ENCODE assay signal across 1 cellular context in genomic region chr7:1536105-1536767, GRCh38.
TF ChIP-seq lines count a peak whose summit lies in the region.

No MANE protein-coding gene starts in this region.

TF ChIP-seq in WTC11, 78 proteins besides CTCF, POLR2A, EP300 and RAD21 (continued from another document):
- TF ChIP-seq, protein P1, sequence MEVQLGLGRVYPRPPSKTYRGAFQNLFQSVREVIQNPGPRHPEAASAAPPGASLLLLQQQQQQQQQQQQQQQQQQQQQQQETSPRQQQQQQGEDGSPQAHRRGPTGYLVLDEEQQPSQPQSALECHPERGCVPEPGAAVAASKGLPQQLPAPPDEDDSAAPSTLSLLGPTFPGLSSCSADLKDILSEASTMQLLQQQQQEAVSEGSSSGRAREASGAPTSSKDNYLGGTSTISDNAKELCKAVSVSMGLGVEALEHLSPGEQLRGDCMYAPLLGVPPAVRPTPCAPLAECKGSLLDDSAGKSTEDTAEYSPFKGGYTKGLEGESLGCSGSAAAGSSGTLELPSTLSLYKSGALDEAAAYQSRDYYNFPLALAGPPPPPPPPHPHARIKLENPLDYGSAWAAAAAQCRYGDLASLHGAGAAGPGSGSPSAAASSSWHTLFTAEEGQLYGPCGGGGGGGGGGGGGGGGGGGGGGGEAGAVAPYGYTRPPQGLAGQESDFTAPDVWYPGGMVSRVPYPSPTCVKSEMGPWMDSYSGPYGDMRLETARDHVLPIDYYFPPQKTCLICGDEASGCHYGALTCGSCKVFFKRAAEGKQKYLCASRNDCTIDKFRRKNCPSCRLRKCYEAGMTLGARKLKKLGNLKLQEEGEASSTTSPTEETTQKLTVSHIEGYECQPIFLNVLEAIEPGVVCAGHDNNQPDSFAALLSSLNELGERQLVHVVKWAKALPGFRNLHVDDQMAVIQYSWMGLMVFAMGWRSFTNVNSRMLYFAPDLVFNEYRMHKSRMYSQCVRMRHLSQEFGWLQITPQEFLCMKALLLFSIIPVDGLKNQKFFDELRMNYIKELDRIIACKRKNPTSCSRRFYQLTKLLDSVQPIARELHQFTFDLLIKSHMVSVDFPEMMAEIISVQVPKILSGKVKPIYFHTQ (CRISPR knock-in tag; IDR thresholded peaks at IDR 0.05) = no peak
- no peak for TF ChIP-seq ATF6 (CRISPR knock-in tag; IDR thresholded peaks at IDR 0.05)
- no peak for TF ChIP-seq ZNF416 (CRISPR knock-in tag; IDR thresholded peaks at IDR 0.05)
- TF ChIP-seq EMX1 (CRISPR knock-in tag; IDR thresholded peaks at IDR 0.05) = no peak
- TF ChIP-seq NR3C1 (CRISPR knock-in tag; conservative IDR thresholded peaks at IDR 0.05; ENCODE audit: low read depth) = no peak
- TF ChIP-seq ZNF138 (CRISPR knock-in tag; conservative IDR thresholded peaks at IDR 0.05) = no peak
- no peak for TF ChIP-seq GRHL2 (CRISPR knock-in tag; IDR thresholded peaks at IDR 0.05; ENCODE audit: insufficient replicate concordance, severe bottlenecking)
- no peak for TF ChIP-seq ZSCAN18 (CRISPR knock-in tag; IDR thresholded peaks at IDR 0.05)
- TF ChIP-seq KAT7 (CRISPR knock-in tag; IDR thresholded peaks at IDR 0.05; ENCODE audit: borderline replicate concordance) = no peak
- no peak for TF ChIP-seq MXD4 (CRISPR knock-in tag; IDR thresholded peaks at IDR 0.05; ENCODE audit: borderline replicate concordance)
- TF ChIP-seq JUN (CRISPR knock-in tag; IDR thresholded peaks at IDR 0.05) = no peak
- TF ChIP-seq RORB (CRISPR knock-in tag; IDR thresholded peaks at IDR 0.05) = no peak
